Comparison of ENCODE assay signal across 2 cellular contexts in genomic region chr20:36215778-36216177, GRCh38.
TF ChIP-seq lines count a peak whose summit lies in the region.

No MANE protein-coding gene starts in this region.

TF ChIP-seq in WTC11, 78 proteins besides CTCF, POLR2A, EP300 and RAD21 (continued from another document):
- TF ChIP-seq ATF3 (CRISPR knock-in tag; conservative IDR thresholded peaks at IDR 0.05), result 0 out of 2 replicates have a peak, but pooled peaks have one; percentile 39
- no peak for TF ChIP-seq ZNF219 (CRISPR knock-in tag; IDR thresholded peaks at IDR 0.05; ENCODE audit: borderline replicate concordance)
- no peak for TF ChIP-seq NFE2L1 (CRISPR knock-in tag; IDR thresholded peaks at IDR 0.05)
- TF ChIP-seq ATF2 (CRISPR knock-in tag; IDR thresholded peaks at IDR 0.05; ENCODE audit: borderline replicate concordance, low read depth), result no peak
- no peak for TF ChIP-seq ETV6 (CRISPR knock-in tag; IDR thresholded peaks at IDR 0.05)
TF ChIP-seq in WTC11: peak in this region for 1.

TF ChIP-seq in K562, 482 proteins besides CTCF, POLR2A, EP300 and RAD21 (continued from another document):
- TF ChIP-seq BACH1 (tag; IDR thresholded peaks at IDR 0.05), result no peak
- no peak for TF ChIP-seq CREB1 (IDR thresholded peaks at IDR 0.05)
- TF ChIP-seq CREB1 (CRISPR knock-in tag; IDR thresholded peaks at IDR 0.05), result no peak
- no peak for TF ChIP-seq POLR2AphosphoS2 (IDR thresholded peaks at IDR 0.05; ENCODE audit: low read length)
- peak; percentile 38; the same call in 1 of the 2 replicates for TF ChIP-seq BCOR (IDR thresholded peaks at IDR 0.05)
- peak; percentile 70 for TF ChIP-seq RBM25 (IDR thresholded peaks at IDR 0.05; ENCODE audit: low read depth, low read length, severe bottlenecking)
- peak; percentile 88 for TF ChIP-seq ESRRA (IDR thresholded peaks at IDR 0.05; ENCODE audit: borderline replicate concordance, low read depth)
- no peak for TF ChIP-seq ILF3 (IDR thresholded peaks at IDR 0.05; ENCODE audit: borderline replicate concordance)
- no peak for TF ChIP-seq FOXK1 (CRISPR knock-in tag; IDR thresholded peaks at IDR 0.05; ENCODE audit: borderline replicate concordance)
- no peak for TF ChIP-seq TGIF2 (CRISPR knock-in tag; IDR thresholded peaks at IDR 0.05)
